In the genomic region with DNA sequence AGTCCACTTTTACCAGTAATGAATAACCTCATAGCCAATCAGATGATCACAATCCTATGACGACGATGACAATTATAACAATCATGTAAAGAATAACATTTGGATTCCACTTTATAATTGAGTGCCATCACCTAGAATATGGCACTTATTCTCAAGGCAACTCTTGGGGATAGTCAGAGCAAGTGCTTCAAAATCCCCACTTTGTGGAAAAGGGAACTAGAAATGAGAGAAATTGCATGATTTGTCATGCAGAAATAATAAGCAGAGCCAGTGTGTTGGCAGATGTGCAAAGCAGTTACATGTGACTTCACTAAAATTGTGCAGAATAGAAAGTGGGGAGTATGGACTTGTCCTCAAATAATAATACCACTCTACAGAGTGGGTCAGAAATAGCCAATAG, we compare ENCODE assay signal across 12 cellular contexts. TPM values are rescaled to one million over a fixed set of nuclear protein-coding genes. Genes with fewer than 3 reads are reported as not detected.
DNase-seq lines count a peak whose midpoint lies in the region; ATAC-seq and TF ChIP-seq lines count a peak whose summit lies in the region.
"Had no signal": no experiment of that assay in that cellular context is flagged by ENCODE, and none has a peak within 500 bp of the region (broad histone marks: within the 10 kb centered on the region; RNA-seq: fewer than 3 reads in every experiment).

No MANE protein-coding gene starts in this region.

- no peaks in the 10 kb centered on the region for H3K9me3 ChIP-seq in hepatocyte (ENCODE audit: low read depth)
- H3K9me3 ChIP-seq: testis had no signal

- WGBS in hepatocyte (ENCODE audit: low lambda C conversion rate, missing lambda C conversion rate), result 85% methylated on average over 2 of the region's 2 CpGs

- H3K36me3 ChIP-seq in hepatocyte (replicated peaks; ENCODE audit: insufficient read depth, low read depth), result no peaks in the 10 kb centered on the region

- H4K20me1 ChIP-seq in hepatocyte (ENCODE audit: insufficient read depth, poor library complexity, severe bottlenecking), result no peaks in the 10 kb centered on the region

- H3K9me3 Mint-ChIP-seq in activated CD8-positive, alpha-beta T cell treated with anti-CD3 and anti-CD28 coated beads for 36 hours, result no peaks in the 10 kb centered on the region
- no peaks in the 10 kb centered on the region for H3K9me3 Mint-ChIP-seq in activated naive CD4-positive, alpha-beta T cell treated with anti-CD3 and anti-CD28 coated beads, Interleukin-2, amount 50 U/mL, for 72 hours
- H3K9me3 Mint-ChIP-seq: activated T-helper 2 cell treated with anti-CD3 and anti-CD28 coated beads, Interferon-gamma antibody, Interleukin-2, Interleukin-4, amounts not matched to agents 10 μg/mL and 5 μg/mL and 100 μg/mL, durations not matched to agents 14 hours and 24 hours and 36 hours had no signal

- H2AFZ ChIP-seq in hepatocyte, result no peak overlapping the region

- H3K27me3 Mint-ChIP-seq in activated CD8-positive, alpha-beta T cell treated with anti-CD3 and anti-CD28 coated beads for 36 hours, result peaks cover 19% of the 10 kb centered on the region

- CTCF ChIA-PET in activated CD8-positive, alpha-beta T cell treated with anti-CD3 and anti-CD28 coated beads for 36 hours (lab: Charles Lee), result interaction anchor here (0.7 to 1.2 kb wide), 3 partner anchors 8 to 71 kb away, joined by 3 to 4 read pairs (median 3); no protein-coding TSS in a partner anchor

- no peak overlapping the region for H3K27ac ChIP-seq in hepatocyte
- H3K27ac ChIP-seq: testis had no signal

- H3K36me3 Mint-ChIP-seq in activated CD8-positive, alpha-beta T cell treated with anti-CD3 and anti-CD28 coated beads for 36 hours (ENCODE audit: low read depth), result no peaks in the 10 kb centered on the region
- no peaks in the 10 kb centered on the region for H3K36me3 Mint-ChIP-seq in activated naive CD4-positive, alpha-beta T cell treated with anti-CD3 and anti-CD28 coated beads, Interleukin-2, amount 50 U/mL, for 72 hours
- H3K36me3 Mint-ChIP-seq: naive thymus-derived CD4-positive, alpha-beta T cell had no signal

- H3K4me2 ChIP-seq in hepatocyte, result no peak overlapping the region

- DNase-seq in GM10266 (ENCODE audit: extremely low spot score), result peak; percentile 12
- no peak for DNase-seq in activated CD8-positive, alpha-beta T cell treated with anti-CD3 and anti-CD28 coated beads for 36 hours
- no peak for DNase-seq in hepatocyte (ENCODE audit: low spot score)
- no peak for DNase-seq in omental fat pad (ENCODE audit: low spot score)
- DNase-seq in activated naive CD4-positive, alpha-beta T cell treated with anti-CD3 and anti-CD28 coated beads, Interleukin-2, amount 50 U/mL, for 72 hours (ENCODE audit: low spot score in 2 of 2), result no peak
- DNase-seq: naive thymus-derived CD4-positive, alpha-beta T cell; NK-92 treated with Interleukin-12 subunit alpha and Interleukin-12 subunit beta, amount 100 ng/mL, for 24 hours; testis had no signal

- H3K79me2 ChIP-seq in hepatocyte, result peaks cover 57% of the 10 kb centered on the region

- POLR2A ChIA-PET in activated CD8-positive, alpha-beta T cell treated with anti-CD3 and anti-CD28 coated beads for 36 hours (lab: Charles Lee), result no interaction called here

- H3K9me2 ChIP-seq in hepatocyte (replicated peaks; ENCODE audit: insufficient read depth), result no peaks in the 10 kb centered on the region

- TF ChIP-seq CTCF in GM10266 (IDR thresholded peaks at IDR 0.05; ENCODE audit: control insufficient read depth, insufficient read depth, low read depth, missing control alignments) (no peak), hepatocyte (IDR thresholded peaks at IDR 0.05; ENCODE audit: poor library complexity) (no peak), omental fat pad (IDR thresholded peaks at IDR 0.05) (no peak)
- no peak for TF ChIP-seq CTCF in activated CD8-positive, alpha-beta T cell treated with anti-CD3 and anti-CD28 coated beads for 36 hours (IDR thresholded peaks at IDR 0.05)

- intact Hi-C loops in activated CD8-positive, alpha-beta T cell treated with anti-CD3 and anti-CD28 coated beads for 36 hours (cut with micrococcal nuclease), result no loop called here

- ATAC-seq in GM19328 (IDR thresholded peaks at IDR 0.05; ENCODE audit: unreplicated experiment) (peak; percentile 75), HG02840 (IDR thresholded peaks at IDR 0.05; ENCODE audit: low FRiP score, unreplicated experiment) (peak; percentile 90), HG03565 (IDR thresholded peaks at IDR 0.05; ENCODE audit: unreplicated experiment) (peak; percentile 79), omental fat pad (ENCODE audit: low FRiP score) (no peak)
- no peak for ATAC-seq in activated CD8-positive, alpha-beta T cell treated with anti-CD3 and anti-CD28 coated beads for 36 hours
- ATAC-seq in activated naive CD4-positive, alpha-beta T cell treated with anti-CD3 and anti-CD28 coated beads, Interleukin-2, amount 50 U/mL, for 72 hours, result no peak
- ATAC-seq: naive thymus-derived CD4-positive, alpha-beta T cell had no signal

- no peak overlapping the region for H3K27ac Mint-ChIP-seq in activated CD8-positive, alpha-beta T cell treated with anti-CD3 and anti-CD28 coated beads for 36 hours
- H3K27ac Mint-ChIP-seq in activated naive CD4-positive, alpha-beta T cell treated with anti-CD3 and anti-CD28 coated beads, Interleukin-2, amount 50 U/mL, for 72 hours, result no peak overlapping the region
- H3K27ac Mint-ChIP-seq: activated T-helper 2 cell treated with anti-CD3 and anti-CD28 coated beads, Interferon-gamma antibody, Interleukin-2, Interleukin-4, amounts not matched to agents 10 μg/mL and 5 μg/mL and 100 μg/mL, durations not matched to agents 14 hours and 24 hours and 36 hours; naive thymus-derived CD4-positive, alpha-beta T cell had no signal

- no peaks in the 10 kb centered on the region for H3K27me3 ChIP-seq in hepatocyte
- H3K27me3 ChIP-seq: testis had no signal

- no peaks in the 10 kb centered on the region for H3K4me1 Mint-ChIP-seq in activated CD8-positive, alpha-beta T cell treated with anti-CD3 and anti-CD28 coated beads for 36 hours (ENCODE audit: low read depth)
- H3K4me1 Mint-ChIP-seq: naive thymus-derived CD4-positive, alpha-beta T cell had no signal

- no peak overlapping the region for H3K4me3 Mint-ChIP-seq in activated CD8-positive, alpha-beta T cell treated with anti-CD3 and anti-CD28 coated beads for 36 hours
- H3K4me3 Mint-ChIP-seq: naive thymus-derived CD4-positive, alpha-beta T cell had no signal

- no peak overlapping the region for H3K4me3 ChIP-seq in hepatocyte
- H3K4me3 ChIP-seq: testis had no signal

- peaks cover 43% of the 10 kb centered on the region for H3K4me1 ChIP-seq in hepatocyte (ENCODE audit: insufficient read depth)
- H3K4me1 ChIP-seq: testis had no signal

RNA-seq across cellular contexts. Expression of gene FRK, which starts 41.3 kb away (rescaled TPM):
- under 1 TPM; 0.04 to 0.07 TPM for total RNA-seq in activated CD8-positive, alpha-beta T cell treated with anti-CD3 and anti-CD28 coated beads for 36 hours
- total RNA-seq in hepatocyte (15.3 and 16.9 TPM in 2 replicates), omental fat pad (1 to 10 TPM in 3 of 4 donors, under 1 TPM in 1; 0.24 to 1.9 (median 1.5) TPM)
- polyA plus RNA-seq in hepatocyte, result 2.5 and 2.7 TPM in 2 replicates
- under 1 TPM; 0.02 to 0.12 TPM for total RNA-seq in activated naive CD4-positive, alpha-beta T cell treated with anti-CD3 and anti-CD28 coated beads, Interleukin-2, amount 50 U/mL, for 72 hours
- polyA plus RNA-seq: naive thymus-derived CD4-positive, alpha-beta T cell had no signal

Comparison
In these comparisons a context has a peak if more than half of its experiments do, and no peak if none do; other contexts are left out.
1. ATAC-seq: peak in GM19328 (single experiment), HG02840 (single experiment) and HG03565 (single experiment); none in activated CD8-positive, alpha-beta T cell treated with anti-CD3 and anti-CD28 coated beads for 36 hours (single experiment), omental fat pad (single experiment) and activated naive CD4-positive, alpha-beta T cell treated with anti-CD3 and anti-CD28 coated beads, Interleukin-2, amount 50 U/mL, for 72 hours (0 of 2).